8 cellular contexts compared by ENCODE assay signal in genomic region chr3:159616234-159616825, GRCh38.
DNase-seq lines count a peak whose midpoint lies in the region; ATAC-seq and TF ChIP-seq lines count a peak whose summit lies in the region.
"Had no signal": no experiment of that assay in that cellular context is flagged by ENCODE, and none has a peak within 500 bp of the region (broad histone marks: within the 10 kb centered on the region; RNA-seq: fewer than 3 reads in every experiment).

No MANE protein-coding gene starts in this region.

- in situ Hi-C loops in HAP-1 (cut with MboI; ENCODE audit: low sequenced_read_pairs) = loop anchor here (10.0 kb wide), 1 partner anchor 188 kb away; no protein-coding TSS in a partner anchor

- peaks cover 25% of the 10 kb centered on the region for H3K4me1 ChIP-seq in HAP-1
- H3K4me1 ChIP-seq in SK-N-SH (ENCODE audit: control insufficient read depth in 1 of 2, insufficient read depth in 2 of 2, low read depth in 1 of 2, low read length in 1 of 2) = peaks cover 0 to 3% of the 10 kb centered on the region in 2 experiments; a peak in 2 of 4 replicates

- no peak overlapping the region for H2AFZ ChIP-seq in SK-N-SH (ENCODE audit: low read depth)

- no peaks in the 10 kb centered on the region for H3K79me2 ChIP-seq in SK-N-SH (ENCODE audit: insufficient read depth)

- H3K36me3 ChIP-seq in HAP-1 (replicated peaks) (no peaks in the 10 kb centered on the region), SK-N-SH (replicated peaks in 1 of 2; ENCODE audit: control insufficient read depth in 1 of 2, insufficient read depth in 2 of 2, low read length in 1 of 2) (no peaks in the 10 kb centered on the region)

- H3K4me3 ChIP-seq in HAP-1 = no peak overlapping the region
- H3K4me3 ChIP-seq in SK-N-SH (ENCODE audit: low read depth in 2 of 2, low read length in 1 of 2) = no peak overlapping the region

- no peak overlapping the region for H3K9ac ChIP-seq in SK-N-SH

- DNase-seq in HAP-1 (ENCODE audit: low spot score in 2 of 2) (peak; percentile 56 to 67), SK-N-SH (no peak), head of caudate nucleus (peak in 34 of 42 donors; percentile 7 to 71 (median 34)), stromal cell of bone marrow (ENCODE audit: low read depth) (peak; percentile 48), activated gamma-delta T cell treated with Interleukin-2 at 50 U/mL for 16 hours (no peak), inferior parietal cortex (ENCODE audit: extremely low spot score) (no peak)

- no peaks in the 10 kb centered on the region for H3K9me3 ChIP-seq in HAP-1
- H3K9me3 ChIP-seq in SK-N-SH = no peaks in the 10 kb centered on the region

- CTCF ChIA-PET in SK-N-SH (lab: Yijun Ruan, JAX) = interaction anchor here (0.9 to 3.3 kb wide), 4 partner anchors 12 to 389 kb away, joined by 3 to 14 read pairs (median 9); no protein-coding TSS in a partner anchor

- peaks cover 3% of the 10 kb centered on the region; the same call in 1 of the 2 replicates for H3K27me3 ChIP-seq in HAP-1 (ENCODE audit: low read depth)
- no peaks in the 10 kb centered on the region for H3K27me3 ChIP-seq in SK-N-SH (ENCODE audit: insufficient read depth)

- no peak for ATAC-seq in GM21381 (IDR thresholded peaks at IDR 0.05; ENCODE audit: unreplicated experiment)

- no peak for TF ChIP-seq EP300 in SK-N-SH (IDR thresholded peaks at IDR 0.05; ENCODE audit: borderline replicate concordance in 1 of 2, low read depth in 1 of 2, low read length in 1 of 2)

- no peak overlapping the region for H3K27ac ChIP-seq in SK-N-SH (ENCODE audit: low read depth in 2 of 2, low read length in 1 of 2)
- H3K27ac ChIP-seq: HL-60 had no signal

- H3K4me2 ChIP-seq in SK-N-SH = no peak overlapping the region

- TF ChIP-seq CTCF in SK-N-SH (IDR thresholded peaks at IDR 0.05) = peak; percentile 76

- WGBS in SK-N-SH (ENCODE audit: low lambda C conversion rate) = 40% methylated on average over 7 of the region's 7 CpGs

- no peaks in the 10 kb centered on the region for H3K9me2 ChIP-seq in SK-N-SH

- peak; percentile 70 for TF ChIP-seq RAD21 in SK-N-SH (IDR thresholded peaks at IDR 0.05; ENCODE audit: low read length)

- POLR2A ChIA-PET in SK-N-SH (lab: Yijun Ruan, JAX) = no interaction called here

- intact Hi-C loops in head of caudate nucleus (cut with DNase I) = loop anchor here (10.0 kb wide), 1 partner anchor 188 kb away; no protein-coding TSS in a partner anchor

- H3F3A ChIP-seq in SK-N-SH (replicated peaks; ENCODE audit: insufficient read depth) = no peaks in the 10 kb centered on the region

- no peaks in the 10 kb centered on the region for H4K20me1 ChIP-seq in SK-N-SH (ENCODE audit: insufficient read depth)

TF ChIP-seq in SK-N-SH, 30 proteins besides CTCF, POLR2A, EP300 and RAD21:
- no peak for TF ChIP-seq ELF1 (IDR thresholded peaks at IDR 0.05)
- TF ChIP-seq REST (IDR thresholded peaks at IDR 0.05; ENCODE audit: low read depth, low read length) = no peak
- TF ChIP-seq SMC3 (IDR thresholded peaks at IDR 0.05; ENCODE audit: low read depth, low read length) = peak; percentile 73
- TF ChIP-seq NFIC (IDR thresholded peaks at IDR 0.05; ENCODE audit: borderline replicate concordance) = no peak
- no peak for TF ChIP-seq FOXJ3 (CRISPR knock-in tag; IDR thresholded peaks at IDR 0.05)
- TF ChIP-seq FOSL2 (IDR thresholded peaks at IDR 0.05; ENCODE audit: borderline replicate concordance, low read depth) = no peak

Comparison
In these comparisons a context has a peak if more than half of its experiments do, and no peak if none do; other contexts are left out.
1. DNase-seq: peak in HAP-1 (2 of 2), head of caudate nucleus (34 of 42) and stromal cell of bone marrow (single experiment); none in SK-N-SH (single experiment), activated gamma-delta T cell treated with Interleukin-2 at 50 U/mL for 16 hours (single experiment) and inferior parietal cortex (single experiment).